10 cellular contexts compared by ENCODE assay signal in the genomic region with DNA sequence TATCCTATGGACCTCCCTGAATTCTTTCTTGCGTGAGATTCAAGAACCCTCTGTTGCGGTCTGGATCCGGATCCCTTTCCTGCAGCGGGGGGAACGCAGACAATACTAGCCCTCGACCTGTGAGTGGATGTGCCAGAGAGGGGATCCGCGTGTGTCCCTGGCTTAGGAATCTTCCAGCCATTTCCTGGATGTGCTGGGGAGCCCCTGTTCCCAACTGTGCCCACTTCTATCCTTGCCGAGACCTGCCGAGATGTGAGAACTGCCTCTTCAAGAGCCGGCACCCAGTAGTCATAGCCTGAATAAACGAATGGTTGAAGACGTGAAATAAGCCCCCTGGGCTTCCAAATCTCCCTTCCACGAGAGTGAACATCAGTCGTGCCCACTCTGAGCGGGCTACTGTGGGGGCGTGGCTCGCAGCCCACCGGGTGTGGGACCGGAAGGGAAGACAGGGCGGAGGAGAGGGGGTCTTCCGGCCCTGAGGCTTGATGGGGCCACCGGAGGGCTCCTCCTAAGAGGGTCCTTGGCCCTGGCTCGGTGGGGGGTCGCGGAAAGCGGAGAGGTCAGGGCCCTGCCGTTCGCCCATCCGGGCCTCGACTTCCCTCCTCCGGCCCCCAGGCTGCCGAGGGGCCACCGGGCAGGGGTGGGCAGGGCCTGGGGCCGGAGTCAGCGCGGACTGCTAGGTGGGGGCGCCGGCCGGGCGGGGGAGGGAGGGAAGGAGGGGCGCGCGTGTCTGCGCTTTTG. TPM values are rescaled to one million over a fixed set of nuclear protein-coding genes. Genes with fewer than 3 reads are reported as not detected.
DNase-seq lines count a peak whose midpoint lies in the region; ATAC-seq and TF ChIP-seq lines count a peak whose summit lies in the region.
"Had no signal": no experiment of that assay in that cellular context is flagged by ENCODE, and none has a peak within 500 bp of the region (broad histone marks: within the 10 kb centered on the region; RNA-seq: fewer than 3 reads in every experiment).

No MANE protein-coding gene starts in this region.

- H4K20me1 ChIP-seq in DOHH2 (ENCODE audit: control insufficient read depth, insufficient read depth, low read depth, low read length), result no peaks in the 10 kb centered on the region

- ATAC-seq in HG02870 (IDR thresholded peaks at IDR 0.05; ENCODE audit: unreplicated experiment) (peak; percentile 8), left lung (peak; percentile 20)

- H3K36me3 ChIP-seq in DOHH2 (ENCODE audit: control insufficient read depth, low read length) (peaks cover 9% of the 10 kb centered on the region; the same call in 1 of the 2 replicates), left lung (no peaks in the 10 kb centered on the region), thyroid gland (no peaks in the 10 kb centered on the region)

- no peaks in the 10 kb centered on the region for H3F3A ChIP-seq in DOHH2 (ENCODE audit: control insufficient read depth, insufficient read depth)

- 23 to 33% methylated on average over 16 to 20 of the region's 45 CpGs for WGBS in thyroid gland, 2 donors

- in situ Hi-C loops in astrocyte of the spinal cord (cut with HindIII; ENCODE audit: low sequenced_read_pairs), result no loop called here

- H3K27me3 ChIP-seq in DOHH2 (ENCODE audit: control insufficient read depth, low read length), result peaks cover 26% of the 10 kb centered on the region
- H3K27me3 ChIP-seq in left lung, result peaks cover 0 to 49% of the 10 kb centered on the region in 2 donors
- H3K27me3 ChIP-seq in thyroid gland, result no peaks in the 10 kb centered on the region

- H3K9me3 ChIP-seq in DOHH2 (ENCODE audit: control insufficient read depth, insufficient read depth, low read length) (no peaks in the 10 kb centered on the region), left lung (no peaks in the 10 kb centered on the region), thyroid gland (no peaks in the 10 kb centered on the region)

- H3K79me2 ChIP-seq in DOHH2 (ENCODE audit: control insufficient read depth, low read length), result peaks cover 4% of the 10 kb centered on the region; the same call in 1 of the 2 replicates

- H3K4me1 ChIP-seq in DOHH2 (ENCODE audit: control insufficient read depth, low read length) (peaks cover 26% of the 10 kb centered on the region), left lung (peaks cover 0 to 18% of the 10 kb centered on the region in 2 donors), thyroid gland (peaks cover 8 to 9% of the 10 kb centered on the region in 2 donors)

- H3K4me2 ChIP-seq in DOHH2 (ENCODE audit: low read length), result peak overlapping the region; percentile 91

- no peak for TF ChIP-seq CTCF in DOHH2 (IDR thresholded peaks at IDR 0.05; ENCODE audit: low read depth, low read length, poor library complexity, severe bottlenecking)
- TF ChIP-seq CTCF in astrocyte of the spinal cord (IDR thresholded peaks at IDR 0.05; ENCODE audit: low read depth, low read length), result no peak
- no peak for TF ChIP-seq CTCF in left lung (IDR thresholded peaks at IDR 0.05)
- TF ChIP-seq CTCF in thyroid gland (IDR thresholded peaks at IDR 0.05), result peak in 1 of 6 experiments; percentile 1

- intact Hi-C loops in left lung (cut with DNase I) (no loop called here), thyroid gland (cut with DNase I) (no loop called here)

- H3K4me3 ChIP-seq in DOHH2 (ENCODE audit: low read length), result peak overlapping the region; percentile 86
- H3K4me3 ChIP-seq in astrocyte of the spinal cord (ENCODE audit: low read depth, low read length), result peak overlapping the region; percentile 77
- peak overlapping the region; percentile 57 to 67 for H3K4me3 ChIP-seq in left lung
- H3K4me3 ChIP-seq in thyroid gland (replicated peaks in 1 of 3), result peak overlapping the region in 2 of 3 donors; percentile 59 to 88

- no peak for DNase-seq in astrocyte of the spinal cord (ENCODE audit: low read depth, low spot score)
- DNase-seq in left lung, result no peak
- no peak for DNase-seq in thyroid gland
- DNase-seq in DMS79 treated with DMSO at 0.1 percent for 48 hours (lab: John Stamatoyannopoulos, UW), result no peak
- no peak for DNase-seq in NCI-H526 treated with DMSO at 0.1 percent for 48 hours (lab: John Stamatoyannopoulos, UW)
- no peak for DNase-seq in activated CD4-positive, alpha-beta T cell treated with anti-CD3 and anti-CD28 coated beads, Interleukin-2, amount 50 U/mL, for 1 hour

- TF ChIP-seq POLR2A in thyroid gland (IDR thresholded peaks at IDR 0.05), result no peak

- H3K27ac ChIP-seq in DOHH2 (ENCODE audit: low read depth, low read length) (no peak overlapping the region), left lung (no peak overlapping the region), thyroid gland (peak overlapping the region in 1 of 3 donors; percentile 37)

- no peaks in the 10 kb centered on the region for H3K9me2 ChIP-seq in DOHH2 (replicated peaks; ENCODE audit: control insufficient read depth, low read length)

RNA-seq across cellular contexts. Expression of gene CCDC136, which starts 1.3 kb away (rescaled TPM):
- total RNA-seq in left lung (1 to 10 TPM; 2.5 to 3.2 TPM), thyroid gland (1 to 10 TPM; 4.4 to 4.9 (median 4.6) TPM)

RNA-seq across cellular contexts. Expression of gene OPN1SW, which starts 14.9 kb away (rescaled TPM):
- not detected for total RNA-seq in left lung
- not detected for total RNA-seq in thyroid gland
- total RNA-seq: HT1080, renal cortical epithelial cell had no signal

RNA-seq across cellular contexts. Expression of gene FLNC, which starts 39.7 kb away (rescaled TPM):
- total RNA-seq in left lung (10 to 100 TPM; 14.3 to 23.7 TPM), thyroid gland (10 to 100 TPM in 2 of 4 donors, 1 to 10 TPM in 2; 5.7 to 12.6 (median 9.3) TPM)

RNA-seq across cellular contexts. Expression of gene CALU, which starts 51.3 kb away (rescaled TPM):
- 100 to 1,000 TPM; 177 to 239 TPM for total RNA-seq in left lung
- 100 to 1,000 TPM; 115 to 143 (median 132) TPM for total RNA-seq in thyroid gland
